In genomic region chr9:127136880-127137639, GRCh38 we compare ENCODE assay signal across 16 cellular contexts. TPM values are rescaled to one million over a fixed set of nuclear protein-coding genes. Genes with fewer than 3 reads are reported as not detected.
"Had no signal": no experiment of that assay in that cellular context is flagged by ENCODE, and none has a peak within 500 bp of the region (broad histone marks: within the 10 kb centered on the region; RNA-seq: fewer than 3 reads in every experiment).

No MANE protein-coding gene starts in this region.

- H3K4me3 ChIP-seq: breast epithelium, gastroesophageal sphincter, mucosa of descending colon, sigmoid colon, tibial nerve had no signal

- H3K27me3 ChIP-seq: breast epithelium, gastroesophageal sphincter, sigmoid colon, tibial nerve had no signal

- ATAC-seq: activated CD8-positive, alpha-beta T cell treated with anti-CD3 and anti-CD28 coated beads for 36 hours; activated naive CD4-positive, alpha-beta T cell treated with anti-CD3 and anti-CD28 coated beads, Interleukin-2, amount 50 U/mL, for 72 hours; activated T-helper 17 cell treated with anti-CD3 and anti-CD28 coated beads, Interleukin-2, amount 50 U/mL, for 72 hours; gastroesophageal sphincter; mucosa of descending colon; natural killer cell treated with Interleukin-12 subunit alpha and Interleukin-12 subunit beta and Interleukin-15 and Interleukin-18, amount 100 ng/mL, for 72 hours; stimulated activated effector memory CD8-positive, alpha-beta T cell treated with anti-CD3 and anti-CD28 coated beads, Interleukin-12 subunit alpha, Interleukin-12 subunit beta, amount 100 ng/mL, for 72 hours had no signal

- H3K27ac ChIP-seq: breast epithelium, tibial nerve had no signal

- DNase-seq: activated B cell treated with CpG ODN at 0.5 μM for 24 hours; activated CD4-positive, alpha-beta T cell treated with anti-CD3 and anti-CD28 coated beads for 48 hours; activated CD8-positive, alpha-beta T cell treated with anti-CD3 and anti-CD28 coated beads for 36 hours; anterior cingulate cortex; mammary epithelial cell; sigmoid colon; stimulated activated CD4-positive, alpha-beta T cell treated with anti-CD3 and anti-CD28 coated beads, Interleukin-1b, Interleukin-23, amount 100 ng/mL, for 48 hours had no signal

- H3K9me3 ChIP-seq: breast epithelium, gastroesophageal sphincter, mucosa of descending colon, sigmoid colon, tibial nerve had no signal

- H3K36me3 ChIP-seq: breast epithelium, gastroesophageal sphincter, sigmoid colon, tibial nerve had no signal

RNA-seq across cellular contexts. Expression of gene ANGPTL2, which starts 14.6 kb away (rescaled TPM):
- total RNA-seq: activated B cell treated with CpG ODN at 0.5 μM for 24 hours; activated CD8-positive, alpha-beta T cell treated with anti-CD3 and anti-CD28 coated beads for 36 hours; activated naive CD4-positive, alpha-beta T cell treated with anti-CD3 and anti-CD28 coated beads, Interleukin-2, amount 50 U/mL, for 72 hours; activated T-helper 17 cell treated with anti-CD3 and anti-CD28 coated beads, Interleukin-2, amount 50 U/mL, for 72 hours; natural killer cell treated with Interleukin-12 subunit alpha and Interleukin-12 subunit beta and Interleukin-15 and Interleukin-18, amount 100 ng/mL, for 72 hours; T-helper 2 cell treated with Interferon-gamma antibody and Interleukin-4, amounts not matched to agents 100 ng/mL and 5 ng/mL, for 36 hours had no signal
- polyA plus RNA-seq: mammary epithelial cell had no signal
